Comparison of ENCODE assay signal across 9 cellular contexts in genomic region chr10:33612551-33612950, GRCh38.
DNase-seq lines count a peak whose midpoint lies in the region; ATAC-seq and TF ChIP-seq lines count a peak whose summit lies in the region.
"Had no signal": no experiment of that assay in that cellular context is flagged by ENCODE, and none has a peak within 500 bp of the region (broad histone marks: within the 10 kb centered on the region; RNA-seq: fewer than 3 reads in every experiment).

No MANE protein-coding gene starts in this region.

- DNase-seq in RWPE2 (ENCODE audit: low spot score) (no peak), left ventricle myocardium inferior (no peak), spleen (no peak), NCI-H345 (lab: John Stamatoyannopoulos, UW) (no peak), midbrain (lab: John Stamatoyannopoulos, UW) (no peak)
- DNase-seq: glutamatergic neuron had no signal

- ATAC-seq in GM21390 (IDR thresholded peaks at IDR 0.05; ENCODE audit: unreplicated experiment) (peak; percentile 72), RWPE2 (ENCODE audit: low read depth) (peak; percentile 19; the same call in 1 of the 3 replicates), HG03520 (IDR thresholded peaks at IDR 0.05; ENCODE audit: unreplicated experiment) (no peak), GM19463 (IDR thresholded peaks at IDR 0.05; ENCODE audit: unreplicated experiment) (no peak)

- whole genome bisulfite sequencing in spleen, 5 donors: 53 to 76% (median 64%) methylated on average over 3 of the region's 3 CpGs

- no peaks in the 10 kb centered on the region for H3K27me3 ChIP-seq in RWPE2 (ENCODE audit: insufficient read depth, poor library complexity, severe bottlenecking)
- no peaks in the 10 kb centered on the region for H3K27me3 ChIP-seq in left ventricle myocardium inferior (ENCODE audit: low read depth)
- no peaks in the 10 kb centered on the region for H3K27me3 ChIP-seq in spleen (replicated peaks in 1 of 7)

- H3K4me1 ChIP-seq in RWPE2 (ENCODE audit: insufficient read depth, poor library complexity, severe bottlenecking): peaks cover 16% of the 10 kb centered on the region
- H3K4me1 ChIP-seq in left ventricle myocardium inferior: no peaks in the 10 kb centered on the region
- H3K4me1 ChIP-seq in spleen: peaks cover 0 to 5% (median 0%) of the 10 kb centered on the region in 6 donors

- intact Hi-C loops in left ventricle myocardium inferior (cut with micrococcal nuclease): no loop called here
- intact Hi-C loops in spleen (cut with DNase I; ENCODE audit: low total_unique reads): no loop called here

- H3K9me3 ChIP-seq in RWPE2 (ENCODE audit: severe bottlenecking) (peaks cover 8% of the 10 kb centered on the region), left ventricle myocardium inferior (replicated peaks) (peaks cover 18% of the 10 kb centered on the region), spleen (peaks cover 0 to 18% (median 12%) of the 10 kb centered on the region in 8 donors)

- H3K4me3 ChIP-seq in RWPE2 (ENCODE audit: severe bottlenecking): no peak overlapping the region
- peak overlapping the region; percentile 11 for H3K4me3 ChIP-seq in left ventricle myocardium inferior
- H3K4me3 ChIP-seq in spleen: no peak overlapping the region

- H3K36me3 ChIP-seq in RWPE2 (ENCODE audit: low read depth) (no peaks in the 10 kb centered on the region), left ventricle myocardium inferior (no peaks in the 10 kb centered on the region), spleen (no peaks in the 10 kb centered on the region)

- TF ChIP-seq POLR2A in spleen (IDR thresholded peaks at IDR 0.05): no peak

- no peak for TF ChIP-seq CTCF in RWPE2 (IDR thresholded peaks at IDR 0.05; ENCODE audit: poor library complexity, severe bottlenecking)
- TF ChIP-seq CTCF in left ventricle myocardium inferior (IDR thresholded peaks at IDR 0.05; ENCODE audit: borderline replicate concordance): no peak
- no peak for TF ChIP-seq CTCF in spleen (IDR thresholded peaks at IDR 0.05 in 8 of 11, conservative IDR thresholded peaks at IDR 0.05 in 3 of 11)

- no peak overlapping the region for H3K27ac ChIP-seq in RWPE2 (ENCODE audit: poor library complexity, severe bottlenecking)
- peak overlapping the region; percentile 48 for H3K27ac ChIP-seq in left ventricle myocardium inferior (replicated peaks)
- H3K27ac ChIP-seq in spleen: peak overlapping the region in 6 of 8 donors; percentile 1 to 63 (median 50)

Comparison
In these comparisons a context has a peak if more than half of its experiments do, and no peak if none do; other contexts are left out.
1. ATAC-seq: peak in GM21390 (single experiment) and RWPE2 (single experiment); none in HG03520 (single experiment) and GM19463 (single experiment).